8 cellular contexts compared by ENCODE assay signal in genomic region chr5:132426525-132427138, GRCh38. TPM values are rescaled to one million over a fixed set of nuclear protein-coding genes. Genes with fewer than 3 reads are reported as not detected.
DNase-seq lines count a peak whose midpoint lies in the region; ATAC-seq and TF ChIP-seq lines count a peak whose summit lies in the region.

No MANE protein-coding gene starts in this region.

- DNase-seq in Daoy (ENCODE audit: low read depth) (peak; percentile 99), Kasumi-1 (lab: John Stamatoyannopoulos, UW) (peak; percentile 84 to 89), chondrocyte (ENCODE audit: low spot score) (no peak), lower lobe of right lung (peak; percentile 89), NCI-H1092 treated with DMSO at 0.1 percent for 48 hours (lab: John Stamatoyannopoulos, UW) (no peak)
- peak; percentile 79 for DNase-seq in stimulated activated naive CD8-positive, alpha-beta T cell treated with anti-CD3 and anti-CD28 coated beads, Interleukin-15, Interleukin-2, amounts not matched to agents 100 U/mL and 50 U/mL, for 24 hours

- H3K4me1 Mint-ChIP-seq in chondrocyte (ENCODE audit: low read depth), result peaks cover 70% of the 10 kb centered on the region

- peak; percentile 48 for ATAC-seq in GM21619 (IDR thresholded peaks at IDR 0.05; ENCODE audit: unreplicated experiment)
- ATAC-seq in lower lobe of right lung, result peak; percentile 78 to 83
- peak; percentile 68 for ATAC-seq in stimulated activated naive CD8-positive, alpha-beta T cell treated with anti-CD3 and anti-CD28 coated beads, Interleukin-15, Interleukin-2, amounts not matched to agents 100 U/mL and 50 U/mL, for 24 hours

- H3K4me1 ChIP-seq in lower lobe of right lung, result peaks cover 100% of the 10 kb centered on the region

- no peaks in the 10 kb centered on the region for H3K27me3 ChIP-seq in lower lobe of right lung (ENCODE audit: low read depth)

- H3K4me3 ChIP-seq in WI38 (ENCODE audit: low read depth, low read length), result peak overlapping the region; percentile 40
- peak overlapping the region; percentile 37 for H3K4me3 ChIP-seq in lower lobe of right lung

- H3K9me3 Mint-ChIP-seq in chondrocyte (ENCODE audit: low read depth), result no peaks in the 10 kb centered on the region

- no peaks in the 10 kb centered on the region for H3K9me3 ChIP-seq in lower lobe of right lung

- peak overlapping the region; percentile 89 for H3K27ac ChIP-seq in lower lobe of right lung

- no peak overlapping the region for H3K4me3 Mint-ChIP-seq in chondrocyte (ENCODE audit: unreplicated experiment)

- no peaks in the 10 kb centered on the region for H3K27me3 Mint-ChIP-seq in chondrocyte (ENCODE audit: low read depth)

- H3K36me3 Mint-ChIP-seq in chondrocyte (ENCODE audit: low read depth), result no peaks in the 10 kb centered on the region

- peaks cover 9% of the 10 kb centered on the region for H3K36me3 ChIP-seq in lower lobe of right lung

- peak overlapping the region; percentile 78 for H3K27ac Mint-ChIP-seq in chondrocyte (ENCODE audit: unreplicated experiment)

- TF ChIP-seq CTCF in WI38 (IDR thresholded peaks at IDR 0.05; ENCODE audit: low read depth, low read length), result peak; percentile 50
- peak; percentile 69 for TF ChIP-seq CTCF in chondrocyte (IDR thresholded peaks at IDR 0.05)
- TF ChIP-seq CTCF in lower lobe of right lung (IDR thresholded peaks at IDR 0.05), result peak; percentile 37

- intact Hi-C loops in lower lobe of right lung (cut with DNase I), result no loop called here

RNA-seq across cellular contexts. Expression of gene SLC22A5, which starts 57.1 kb away (rescaled TPM):
- total RNA-seq in Daoy (2014; rRNA removed; shearing (Covaris generic)), result 6.9 and 7.1 TPM in 2 replicates
- total RNA-seq in chondrocyte, result 6.1 to 7.1 TPM (median 6.6 TPM) in 3 replicates
- total RNA-seq in lower lobe of right lung, result 12.6 TPM

Comparison
In these comparisons a context has a peak if more than half of its experiments do, and no peak if none do; other contexts are left out.
1. DNase-seq: peak in Daoy (single experiment), Kasumi-1 (2 of 2), lower lobe of right lung (single experiment) and stimulated activated naive CD8-positive, alpha-beta T cell treated with anti-CD3 and anti-CD28 coated beads, Interleukin-15, Interleukin-2, amounts not matched to agents 100 U/mL and 50 U/mL, for 24 hours (single experiment); none in chondrocyte (single experiment) and NCI-H1092 treated with DMSO at 0.1 percent for 48 hours (single experiment).
2. Peak in every context shown above with its lines, with median percentiles within 50 percentile points of each other: ATAC-seq and CTCF ChIP-seq.